In the genomic region with DNA sequence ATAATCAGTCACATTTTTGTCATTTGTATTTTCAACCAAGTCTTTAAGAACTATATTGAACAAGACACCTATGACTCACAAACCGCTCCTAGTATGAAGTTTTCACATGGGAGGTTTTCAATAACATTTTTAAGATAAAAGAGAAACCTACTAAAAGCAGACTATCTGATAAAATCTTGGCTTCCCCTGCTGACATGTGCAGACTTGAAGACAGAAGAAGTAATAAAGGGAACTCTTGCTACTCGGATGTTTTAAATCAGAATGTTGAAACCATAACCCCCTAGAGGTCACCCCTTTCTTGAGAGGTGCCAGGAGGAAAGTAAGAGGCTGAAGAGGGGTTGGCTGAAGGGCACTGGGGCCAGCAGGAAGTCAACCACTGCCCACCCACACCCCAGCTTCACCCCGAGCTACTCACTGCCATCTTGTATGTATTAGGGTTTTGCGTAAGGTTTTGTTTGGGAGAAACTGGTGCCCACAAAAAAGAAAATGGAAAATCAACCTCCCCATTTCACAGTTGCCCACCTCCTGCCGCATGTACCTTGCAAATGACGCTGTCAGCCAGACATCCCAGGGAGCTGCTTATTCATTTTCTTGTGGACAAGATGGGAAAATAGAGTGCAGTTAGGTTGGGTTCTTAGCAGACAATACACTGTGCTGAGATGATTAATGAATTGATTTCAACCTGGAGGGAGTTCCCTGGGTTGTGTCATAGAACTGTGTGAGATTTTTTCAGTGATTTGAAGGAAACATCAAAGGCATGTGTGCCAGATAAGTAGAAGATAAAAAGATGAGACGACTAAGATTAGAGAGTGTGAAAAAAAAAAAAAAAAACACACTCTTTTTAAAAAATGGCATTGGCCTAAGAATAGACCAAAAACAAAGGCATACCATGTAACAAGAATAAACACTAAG, we compare ENCODE assay signal across 9 cellular contexts.
DNase-seq lines count a peak whose midpoint lies in the region; ATAC-seq, FAIRE-seq and TF ChIP-seq lines count a peak whose summit lies in the region.
"Had no signal": no experiment of that assay in that cellular context is flagged by ENCODE, and none has a peak within 500 bp of the region (broad histone marks: within the 10 kb centered on the region; RNA-seq: fewer than 3 reads in every experiment).

No MANE protein-coding gene starts in this region.

- intact Hi-C loops in colonic mucosa (cut with DNase I): no loop called here

- H3K4me3 ChIP-seq in colonic mucosa: no peak overlapping the region
- H3K4me3 ChIP-seq: ovary had no signal

- H3K9me3 ChIP-seq in colonic mucosa: no peaks in the 10 kb centered on the region
- H3K9me3 ChIP-seq: ovary had no signal

- no peaks in the 10 kb centered on the region for H3K36me3 ChIP-seq in colonic mucosa
- H3K36me3 ChIP-seq: ovary had no signal

- no peak for ATAC-seq in GM18520 (IDR thresholded peaks at IDR 0.05; ENCODE audit: unreplicated experiment)

- peak; percentile 60 for FAIRE-seq in GM19239 (lab: Jason Lieb, UNC)

- no peaks in the 10 kb centered on the region for H3K9me3 Mint-ChIP-seq in osteocyte (ENCODE audit: unreplicated experiment)

- no peak overlapping the region for H3K27ac ChIP-seq in colonic mucosa
- H3K27ac ChIP-seq: ovary had no signal

- H3K4me3 Mint-ChIP-seq in osteocyte (ENCODE audit: unreplicated experiment): no peak overlapping the region

- H3K27me3 ChIP-seq in colonic mucosa: no peaks in the 10 kb centered on the region
- H3K27me3 ChIP-seq: ovary had no signal

- no peak for TF ChIP-seq CTCF in osteocyte (IDR thresholded peaks at IDR 0.05)
- TF ChIP-seq CTCF in colonic mucosa (IDR thresholded peaks at IDR 0.05): no peak

- no peaks in the 10 kb centered on the region for H3K27me3 Mint-ChIP-seq in osteocyte (ENCODE audit: unreplicated experiment)

- DNase-seq in GM19239 (ENCODE audit: insufficient read length, low spot score) (no peak), T-helper 2 cell (peak in 3 of 5 experiments; percentile 9 to 89 (median 31)), astrocyte of the hippocampus (ENCODE audit: low read depth, low spot score) (peak; percentile 55), osteocyte (ENCODE audit: extremely low spot score, unreplicated experiment) (no peak), colonic mucosa (no peak), hepatic stellate cell (ENCODE audit: low spot score) (no peak), iPS-NIHi7 (ENCODE audit: extremely low spot score) (no peak)

- peaks cover 51% of the 10 kb centered on the region for H3K4me1 Mint-ChIP-seq in osteocyte (ENCODE audit: unreplicated experiment)

- H3K4me1 ChIP-seq in colonic mucosa: no peaks in the 10 kb centered on the region

- peaks cover 2% of the 10 kb centered on the region for H3K36me3 Mint-ChIP-seq in osteocyte (ENCODE audit: unreplicated experiment)

- peak overlapping the region; percentile 77 for H3K27ac Mint-ChIP-seq in osteocyte (ENCODE audit: unreplicated experiment)

- no peak overlapping the region for H3K9ac ChIP-seq in colonic mucosa (ENCODE audit: low read depth in 2 of 2, low read length in 2 of 2)

Comparison
In these comparisons a context has a peak if more than half of its experiments do, and no peak if none do; other contexts are left out.
1. DNase-seq: peak in T-helper 2 cell (3 of 5) and astrocyte of the hippocampus (single experiment); none in GM19239 (single experiment), osteocyte (single experiment), colonic mucosa (single experiment), hepatic stellate cell (single experiment) and iPS-NIHi7 (single experiment).